Comparison of ENCODE assay signal across 16 cellular contexts in genomic region chr2:120829633-120830025, GRCh38.
DNase-seq lines count a peak whose midpoint lies in the region; ATAC-seq and TF ChIP-seq lines count a peak whose summit lies in the region.
"Had no signal": no experiment of that assay in that cellular context is flagged by ENCODE, and none has a peak within 500 bp of the region (broad histone marks: within the 10 kb centered on the region; RNA-seq: fewer than 3 reads in every experiment).

No MANE protein-coding gene starts in this region.

- peaks cover 0 to 2% of the 10 kb centered on the region in 2 donors for H3K27me3 Mint-ChIP-seq in natural killer cell treated with Interleukin-12 subunit alpha and Interleukin-12 subunit beta and Interleukin-15 and Interleukin-18, amount 100 ng/mL, for 72 hours
- H3K27me3 Mint-ChIP-seq in natural killer cell (ENCODE audit: low read depth in 2 of 2) = no peaks in the 10 kb centered on the region
- H3K27me3 Mint-ChIP-seq: CD4-positive, alpha-beta memory T cell had no signal

- no peaks in the 10 kb centered on the region for H3K9me3 ChIP-seq in lower lobe of right lung
- no peaks in the 10 kb centered on the region for H3K9me3 ChIP-seq in sigmoid colon
- no peaks in the 10 kb centered on the region for H3K9me3 ChIP-seq in aorta (ENCODE audit: control insufficient read depth, low read length)
- H3K9me3 ChIP-seq in PC-9 (ENCODE audit: insufficient read depth, low read depth) = no peaks in the 10 kb centered on the region
- no peaks in the 10 kb centered on the region for H3K9me3 ChIP-seq in smooth muscle cell (replicated peaks; ENCODE audit: low read depth)
- H3K9me3 ChIP-seq: A549, BE2C, HAP-1 had no signal

- no peaks in the 10 kb centered on the region for H3K9me2 ChIP-seq in PC-9 (ENCODE audit: insufficient read depth)

- H3K4me2 ChIP-seq in PC-9 (no peak overlapping the region), smooth muscle cell (no peak overlapping the region)
- H3K4me2 ChIP-seq: A549 had no signal

- no peak overlapping the region for H3K9ac ChIP-seq in smooth muscle cell (ENCODE audit: low read depth)

- TF ChIP-seq POLR2A in sigmoid colon (IDR thresholded peaks at IDR 0.05) (no peak), lower leg skin (IDR thresholded peaks at IDR 0.05) (no peak)

- H2AFZ ChIP-seq in PC-9 (no peak overlapping the region), smooth muscle cell (ENCODE audit: low read depth) (no peak overlapping the region)

- POLR2A ChIA-PET in PC-9 (lab: Charles Lee; ENCODE audit: unreplicated experiment) = no interaction called here

- no peaks in the 10 kb centered on the region for H3K36me3 Mint-ChIP-seq in natural killer cell treated with Interleukin-12 subunit alpha and Interleukin-12 subunit beta and Interleukin-15 and Interleukin-18, amount 100 ng/mL, for 72 hours
- H3K36me3 Mint-ChIP-seq in natural killer cell = no peaks in the 10 kb centered on the region
- H3K36me3 Mint-ChIP-seq: CD4-positive, alpha-beta memory T cell had no signal

- H3F3A ChIP-seq in PC-9 (ENCODE audit: insufficient read depth, low read depth) = no peaks in the 10 kb centered on the region
- no peaks in the 10 kb centered on the region for H3F3A ChIP-seq in smooth muscle cell (ENCODE audit: low read depth)

- H3K27ac ChIP-seq in lower lobe of right lung (no peak overlapping the region), sigmoid colon (no peak overlapping the region), aorta (ENCODE audit: low read depth in 1 of 2, low read length in 2 of 2) (no peak overlapping the region), PC-9 (no peak overlapping the region), smooth muscle cell (ENCODE audit: low read depth) (no peak overlapping the region)
- H3K27ac ChIP-seq: C4-2B had no signal

- H3K27ac Mint-ChIP-seq in natural killer cell treated with Interleukin-12 subunit alpha and Interleukin-12 subunit beta and Interleukin-15 and Interleukin-18, amount 100 ng/mL, for 72 hours = no peak overlapping the region
- H3K27ac Mint-ChIP-seq in natural killer cell = no peak overlapping the region
- H3K27ac Mint-ChIP-seq: CD4-positive, alpha-beta memory T cell had no signal

- ATAC-seq in natural killer cell treated with Interleukin-12 subunit alpha and Interleukin-12 subunit beta and Interleukin-15 and Interleukin-18, amount 100 ng/mL, for 72 hours = peak in 1 of 2 donors; percentile 2
- no peak for ATAC-seq in natural killer cell
- no peak for ATAC-seq in lower lobe of right lung
- ATAC-seq in aorta (ENCODE audit: low FRiP score) = no peak
- ATAC-seq: A549, HepG2 had no signal

- peak; percentile 31 for DNase-seq in natural killer cell treated with Interleukin-12 subunit alpha and Interleukin-12 subunit beta and Interleukin-15 and Interleukin-18, amount 100 ng/mL, for 72 hours (ENCODE audit: low spot score)
- DNase-seq in natural killer cell (no peak), lower lobe of right lung (peak; percentile 26), sigmoid colon (peak; percentile 46), aorta (peak; percentile 14 to 32), lower leg skin (ENCODE audit: low spot score in 2 of 2) (no peak), PC-9 (no peak), smooth muscle cell (lab: John Stamatoyannopoulos, UW; ENCODE audit: unreplicated experiment) (no peak)
- DNase-seq: BE2C; CD4-positive, alpha-beta memory T cell; DMS79; GOT3 had no signal

- CTCF ChIA-PET in PC-9 (lab: Charles Lee) = no interaction called here

- no peaks in the 10 kb centered on the region for H3K9me3 Mint-ChIP-seq in natural killer cell treated with Interleukin-12 subunit alpha and Interleukin-12 subunit beta and Interleukin-15 and Interleukin-18, amount 100 ng/mL, for 72 hours
- H3K9me3 Mint-ChIP-seq in natural killer cell = no peaks in the 10 kb centered on the region
- H3K9me3 Mint-ChIP-seq: CD4-positive, alpha-beta memory T cell had no signal

- H3K4me3 ChIP-seq in lower lobe of right lung (no peak overlapping the region), sigmoid colon (no peak overlapping the region), aorta (ENCODE audit: low read length in 2 of 2) (no peak overlapping the region), lower leg skin (ENCODE audit: low read depth, poor library complexity, severe bottlenecking) (no peak overlapping the region), PC-9 (no peak overlapping the region), smooth muscle cell (no peak overlapping the region)
- H3K4me3 ChIP-seq: A549, HAP-1 had no signal

- H3K36me3 ChIP-seq in lower lobe of right lung (no peaks in the 10 kb centered on the region), sigmoid colon (no peaks in the 10 kb centered on the region), aorta (ENCODE audit: control insufficient read depth in 1 of 2, insufficient read depth in 2 of 2, low read length in 1 of 2) (no peaks in the 10 kb centered on the region), PC-9 (ENCODE audit: low read depth) (no peaks in the 10 kb centered on the region), smooth muscle cell (ENCODE audit: low read depth) (no peaks in the 10 kb centered on the region)
- H3K36me3 ChIP-seq: BE2C, HAP-1 had no signal

- intact Hi-C loops in natural killer cell (cut with micrococcal nuclease) (no loop called here), lower lobe of right lung (cut with DNase I) (no loop called here), sigmoid colon (cut with DNase I) (loop anchor here (5.0 to 10.0 kb wide), 3 partner anchors 38 to 1465 kb away; partner anchors contain the start of genes C2orf76 and DBI), aorta (cut with DNase I) (no loop called here), lower leg skin (cut with DNase I; ENCODE audit: low total_unique reads) (no loop called here), PC-9 (cut with micrococcal nuclease; ENCODE audit: unreplicated experiment) (no loop called here)

- H3K79me2 ChIP-seq in PC-9 (ENCODE audit: low read depth) = no peaks in the 10 kb centered on the region
- H3K79me2 ChIP-seq in smooth muscle cell (ENCODE audit: low read depth) = peaks cover 64% of the 10 kb centered on the region

- TF ChIP-seq CTCF in natural killer cell (IDR thresholded peaks at IDR 0.05) = no peak
- no peak for TF ChIP-seq CTCF in lower lobe of right lung (IDR thresholded peaks at IDR 0.05)
- no peak for TF ChIP-seq CTCF in sigmoid colon (IDR thresholded peaks at IDR 0.05)
- no peak for TF ChIP-seq CTCF in lower leg skin (IDR thresholded peaks at IDR 0.05)
- no peak for TF ChIP-seq CTCF in PC-9 (conservative IDR thresholded peaks at IDR 0.05)
- no peak for TF ChIP-seq CTCF in smooth muscle cell (IDR thresholded peaks at IDR 0.05; ENCODE audit: borderline replicate concordance, insufficient read depth, poor library complexity, severe bottlenecking)

- H3K4me1 ChIP-seq in lower lobe of right lung (no peaks in the 10 kb centered on the region), sigmoid colon (peaks cover 0 to 52% (median 40%) of the 10 kb centered on the region in 4 donors), aorta (ENCODE audit: control insufficient read depth in 1 of 2, insufficient read depth in 2 of 2, low read length in 2 of 2) (no peaks in the 10 kb centered on the region), PC-9 (replicated peaks; ENCODE audit: insufficient read depth) (no peaks in the 10 kb centered on the region), smooth muscle cell (ENCODE audit: low read depth) (peaks cover 6% of the 10 kb centered on the region)

- no peak for TF ChIP-seq EP300 in sigmoid colon (IDR thresholded peaks at IDR 0.05)

- no peaks in the 10 kb centered on the region for H3K4me1 Mint-ChIP-seq in natural killer cell treated with Interleukin-12 subunit alpha and Interleukin-12 subunit beta and Interleukin-15 and Interleukin-18, amount 100 ng/mL, for 72 hours (ENCODE audit: low read depth in 2 of 2)
- H3K4me1 Mint-ChIP-seq in natural killer cell = no peaks in the 10 kb centered on the region

- no peaks in the 10 kb centered on the region for H4K20me1 ChIP-seq in PC-9 (ENCODE audit: insufficient read depth)
- peaks cover 96% of the 10 kb centered on the region for H4K20me1 ChIP-seq in smooth muscle cell (ENCODE audit: low read depth)

- H3K27me3 ChIP-seq in lower lobe of right lung (ENCODE audit: low read depth) (no peaks in the 10 kb centered on the region), sigmoid colon (no peaks in the 10 kb centered on the region), aorta (ENCODE audit: control insufficient read depth in 1 of 2, insufficient read depth in 2 of 2, low read length in 1 of 2) (no peaks in the 10 kb centered on the region), PC-9 (ENCODE audit: insufficient read depth, low read depth) (peaks cover 24% of the 10 kb centered on the region; the same call in 1 of the 2 replicates), smooth muscle cell (ENCODE audit: low read depth) (no peaks in the 10 kb centered on the region)
- H3K27me3 ChIP-seq: BE2C had no signal

- WGBS in sigmoid colon, 2 donors = 84 to 89% methylated on average over 6 of the region's 6 CpGs
- 87 to 91% methylated on average over 6 of the region's 6 CpGs for WGBS in aorta, 2 donors
- 94 to 97% methylated on average over 6 of the region's 6 CpGs for WGBS in lower leg skin, 2 donors
- 97% methylated on average over 6 of the region's 6 CpGs for WGBS in smooth muscle cell (ENCODE audit: low lambda C conversion rate)

- no TSS peak for BruUV-seq in PC-9 (replicated peaks; lab: Mats Ljungman, UMichigan)

- no peak overlapping the region for H3K4me3 Mint-ChIP-seq in natural killer cell treated with Interleukin-12 subunit alpha and Interleukin-12 subunit beta and Interleukin-15 and Interleukin-18, amount 100 ng/mL, for 72 hours
- H3K4me3 Mint-ChIP-seq in natural killer cell = no peak overlapping the region
- H3K4me3 Mint-ChIP-seq: CD4-positive, alpha-beta memory T cell had no signal

Comparison
In these comparisons a context has a peak if more than half of its experiments do, and no peak if none do; other contexts are left out.
1. DNase-seq: peak in natural killer cell treated with Interleukin-12 subunit alpha and Interleukin-12 subunit beta and Interleukin-15 and Interleukin-18, amount 100 ng/mL, for 72 hours (single experiment), lower lobe of right lung (single experiment), sigmoid colon (single experiment) and aorta (2 of 2); none in natural killer cell (single experiment), lower leg skin (0 of 2), PC-9 (0 of 2) and smooth muscle cell (single experiment).